Comparison of ENCODE assay signal across 20 cellular contexts in the genomic region with DNA sequence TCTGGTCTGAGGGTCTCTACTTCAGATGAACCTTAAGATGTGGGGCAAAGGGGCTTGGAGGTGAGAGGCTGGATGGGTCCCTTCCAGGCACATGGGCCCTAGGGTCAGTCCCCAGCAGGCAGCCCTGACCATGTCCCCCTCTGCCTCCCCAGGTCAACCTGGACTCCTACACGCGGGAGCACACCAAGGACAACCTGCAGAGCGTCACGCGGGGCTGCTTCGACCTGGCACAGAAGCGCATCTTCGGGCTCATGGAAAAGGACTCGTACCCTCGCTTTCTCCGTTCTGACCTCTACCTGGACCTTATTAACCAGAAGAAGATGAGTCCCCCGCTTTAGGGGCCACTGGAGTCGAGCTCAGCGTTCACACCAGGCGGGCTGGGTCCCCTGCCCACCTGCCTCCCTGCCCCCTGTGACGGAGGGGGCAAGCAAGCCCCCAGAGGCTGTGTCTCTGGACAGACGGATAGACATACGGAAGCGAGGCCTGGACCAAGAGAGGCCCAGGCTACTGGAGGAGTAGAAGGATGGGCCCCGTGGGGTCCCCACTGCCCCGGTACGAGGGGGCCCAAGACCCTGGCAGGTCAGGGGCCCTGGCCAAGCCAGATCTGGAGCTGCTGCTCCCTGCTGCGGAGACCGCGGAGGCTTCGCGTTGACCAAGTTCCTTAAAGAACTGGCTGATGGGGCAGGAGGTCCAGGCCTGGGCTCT.
A peak's percentile ranks its signal among the peaks of the same experiment; 100 is the strongest.
DNase-seq lines count a peak whose midpoint lies in the region; FAIRE-seq and TF ChIP-seq lines count a peak whose summit lies in the region.
"Had no signal": no experiment of that assay in that cellular context is flagged by ENCODE, and none has a peak within 500 bp of the region (broad histone marks: within the 10 kb centered on the region; RNA-seq: fewer than 3 reads in every experiment).

No MANE protein-coding gene starts in this region.

- H3K36me3 Mint-ChIP-seq in astrocyte (ENCODE audit: low read depth, unreplicated experiment) (peaks cover 15% of the 10 kb centered on the region), glutamatergic neuron (ENCODE audit: unreplicated experiment) (no peaks in the 10 kb centered on the region)

- no peak overlapping the region for H4K91ac ChIP-seq in trophoblast cell (ENCODE audit: low read depth, low read length)

- no peak overlapping the region for H2BK120ac ChIP-seq in trophoblast cell (ENCODE audit: insufficient read depth, low read length, poor library complexity)

- H3K79me2 ChIP-seq in astrocyte (ENCODE audit: insufficient read depth, low read length) (peaks cover 55% of the 10 kb centered on the region), trophoblast cell (ENCODE audit: control insufficient read depth, insufficient read depth, low read length, poor library complexity) (peaks cover 13% of the 10 kb centered on the region)

- peak overlapping the region; percentile 99 for H3K9ac ChIP-seq in astrocyte (ENCODE audit: low read length)
- no peak overlapping the region for H3K9ac ChIP-seq in trophoblast cell (ENCODE audit: low read length)

- H2BK12ac ChIP-seq in trophoblast cell (ENCODE audit: low read length): no peak overlapping the region

- DNase-seq in AG09309 (ENCODE audit: low read depth) (no peak), astrocyte (ENCODE audit: low read depth) (no peak), glutamatergic neuron (no peak), trophoblast cell (no peak), AG08396 (ENCODE audit: low spot score) (no peak), hepatic stellate cell (ENCODE audit: low spot score) (no peak), SJCRH30 (no peak), germinal center (ENCODE audit: low spot score) (no peak)
- DNase-seq: activated CD4-positive, alpha-beta memory T cell treated with anti-CD3 and anti-CD28 coated beads for 36 hours; activated naive CD8-positive, alpha-beta T cell treated with anti-CD3 and anti-CD28 coated beads for 36 hours; activated T-cell treated with anti-CD3 and anti-CD28 coated beads, Interleukin-2, amount 50 U/mL, for 48 hours; effector memory CD4-positive, alpha-beta T cell; EL; foreskin melanocyte; naive thymus-derived CD4-positive, alpha-beta T cell; NCI-H1417 treated with DMSO at 0.1 percent for 48 hours; RPMI8226 had no signal

- peaks cover 53% of the 10 kb centered on the region for H4K20me1 ChIP-seq in astrocyte (ENCODE audit: insufficient read depth, low read length)

- no peaks in the 10 kb centered on the region for H3K9me3 ChIP-seq in astrocyte (ENCODE audit: insufficient read depth, low read depth, low read length)
- no peaks in the 10 kb centered on the region for H3K9me3 ChIP-seq in trophoblast cell (ENCODE audit: insufficient read depth, low read depth, low read length)
- no peaks in the 10 kb centered on the region for H3K9me3 ChIP-seq in SJCRH30 (replicated peaks)
- H3K9me3 ChIP-seq: left lung had no signal

- WGBS in trophoblast cell (ENCODE audit: extremely low coverage, insufficient coverage, insufficient read length): no CpG with 5 or more reads among the region's 27 CpGs

- H3K36me3 ChIP-seq in astrocyte (ENCODE audit: insufficient read depth, low read length) (peaks cover 16% of the 10 kb centered on the region), trophoblast cell (ENCODE audit: control insufficient read depth in 1 of 2, insufficient read depth in 2 of 2, low read length in 2 of 2) (peaks cover 29 to 38% of the 10 kb centered on the region in 2 experiments), SJCRH30 (peaks cover 12% of the 10 kb centered on the region; the same call in 1 of the 2 replicates)

- H2AK5ac ChIP-seq in trophoblast cell (ENCODE audit: low read length): no peak overlapping the region

- no peak overlapping the region for H3K14ac ChIP-seq in trophoblast cell (ENCODE audit: low read length)

- H3K27ac Mint-ChIP-seq in astrocyte (ENCODE audit: unreplicated experiment) (no peak overlapping the region), glutamatergic neuron (ENCODE audit: unreplicated experiment) (no peak overlapping the region)
- H3K27ac Mint-ChIP-seq: activated CD4-positive, alpha-beta memory T cell treated with anti-CD3 and anti-CD28 coated beads for 36 hours; activated naive CD8-positive, alpha-beta T cell treated with anti-CD3 and anti-CD28 coated beads for 36 hours had no signal

- H3K27ac ChIP-seq in astrocyte (ENCODE audit: low read depth, low read length) (peak overlapping the region; percentile 12), trophoblast cell (ENCODE audit: low read depth, low read length) (peak overlapping the region; percentile 7), SJCRH30 (no peak overlapping the region)

- H3K4me2 ChIP-seq in astrocyte (ENCODE audit: low read length): peak overlapping the region; percentile 94
- no peak overlapping the region for H3K4me2 ChIP-seq in trophoblast cell (ENCODE audit: low read length)

- no peak overlapping the region for H2BK5ac ChIP-seq in trophoblast cell (ENCODE audit: low read depth, low read length, poor library complexity)

- H3K4me3 Mint-ChIP-seq in astrocyte (ENCODE audit: unreplicated experiment): peak overlapping the region; percentile 94
- H3K4me3 Mint-ChIP-seq in glutamatergic neuron (ENCODE audit: unreplicated experiment): peak overlapping the region; percentile 30
- H3K4me3 Mint-ChIP-seq: activated CD4-positive, alpha-beta memory T cell treated with anti-CD3 and anti-CD28 coated beads for 36 hours; activated naive CD8-positive, alpha-beta T cell treated with anti-CD3 and anti-CD28 coated beads for 36 hours; central memory CD8-positive, alpha-beta T cell; naive thymus-derived CD4-positive, alpha-beta T cell had no signal

- H3K4me1 Mint-ChIP-seq in astrocyte (ENCODE audit: low read depth, unreplicated experiment) (peaks cover 51% of the 10 kb centered on the region), glutamatergic neuron (ENCODE audit: low read depth, unreplicated experiment) (peaks cover 19% of the 10 kb centered on the region)
- H3K4me1 Mint-ChIP-seq: central memory CD8-positive, alpha-beta T cell had no signal

- no peak overlapping the region for H4K8ac ChIP-seq in trophoblast cell (ENCODE audit: low read depth, low read length)

- FAIRE-seq in astrocyte (lab: Jason Lieb, UNC): no peak
- FAIRE-seq: HTR-8/SVneo had no signal

- H2AFZ ChIP-seq in astrocyte (ENCODE audit: low read depth, low read length) (no peak overlapping the region), trophoblast cell (ENCODE audit: insufficient read depth, low read length, poor library complexity) (no peak overlapping the region)

- TF ChIP-seq CTCF in AG09309 (IDR thresholded peaks at IDR 0.05; ENCODE audit: control insufficient read depth, insufficient read depth, low read depth, low read length, missing control alignments) (no peak), astrocyte (IDR thresholded peaks at IDR 0.05; ENCODE audit: insufficient read depth, low read depth, low read length) (no peak), glutamatergic neuron (IDR thresholded peaks at IDR 0.05; ENCODE audit: partially characterized antibody, unreplicated experiment) (no peak)

- peaks cover 25% of the 10 kb centered on the region for H3K79me1 ChIP-seq in trophoblast cell (ENCODE audit: low read length)

- peaks cover 71% of the 10 kb centered on the region for H3K4me1 ChIP-seq in astrocyte (ENCODE audit: insufficient read depth, low read length)
- peaks cover 41 to 50% of the 10 kb centered on the region in 2 experiments for H3K4me1 ChIP-seq in trophoblast cell (ENCODE audit: control insufficient read depth in 1 of 2, insufficient read depth in 2 of 2, low read length in 2 of 2)
- H3K4me1 ChIP-seq in SJCRH30: peaks cover 31% of the 10 kb centered on the region

- peak overlapping the region; percentile 54 for H3K18ac ChIP-seq in trophoblast cell (ENCODE audit: low read length)

- peak overlapping the region; percentile 93 for H3K4me3 ChIP-seq in AG09309 (ENCODE audit: control insufficient read depth, low read depth, low read length)
- H3K4me3 ChIP-seq in astrocyte (ENCODE audit: insufficient read depth, low read depth, low read length): peak overlapping the region; percentile 96
- H3K4me3 ChIP-seq in trophoblast cell (ENCODE audit: low read depth, low read length): no peak overlapping the region
- H3K4me3 ChIP-seq in SJCRH30: no peak overlapping the region

- H3K4ac ChIP-seq in trophoblast cell (ENCODE audit: low read depth, low read length): no peak overlapping the region

- H3K9me3 Mint-ChIP-seq in astrocyte (ENCODE audit: unreplicated experiment) (no peaks in the 10 kb centered on the region), glutamatergic neuron (ENCODE audit: unreplicated experiment) (peaks cover 5% of the 10 kb centered on the region)
- H3K9me3 Mint-ChIP-seq: activated CD4-positive, alpha-beta memory T cell treated with anti-CD3 and anti-CD28 coated beads for 36 hours; activated naive CD8-positive, alpha-beta T cell treated with anti-CD3 and anti-CD28 coated beads for 36 hours; central memory CD8-positive, alpha-beta T cell; naive thymus-derived CD4-positive, alpha-beta T cell had no signal

- H4K12ac ChIP-seq in trophoblast cell (ENCODE audit: low read depth, low read length): no peak overlapping the region

- H3K27me3 Mint-ChIP-seq in astrocyte (ENCODE audit: low read depth, unreplicated experiment) (no peaks in the 10 kb centered on the region), glutamatergic neuron (ENCODE audit: unreplicated experiment) (peaks cover 5% of the 10 kb centered on the region)
- H3K27me3 Mint-ChIP-seq: activated CD4-positive, alpha-beta memory T cell treated with anti-CD3 and anti-CD28 coated beads for 36 hours; activated naive CD8-positive, alpha-beta T cell treated with anti-CD3 and anti-CD28 coated beads for 36 hours; central memory CD8-positive, alpha-beta T cell; naive thymus-derived CD4-positive, alpha-beta T cell had no signal

- H3K23ac ChIP-seq in trophoblast cell (ENCODE audit: low read length): no peak overlapping the region

- H3K27me3 ChIP-seq in astrocyte (ENCODE audit: insufficient read depth, low read length) (no peaks in the 10 kb centered on the region), trophoblast cell (ENCODE audit: insufficient read depth, low read length) (no peaks in the 10 kb centered on the region), SJCRH30 (no peaks in the 10 kb centered on the region)
- H3K27me3 ChIP-seq: left lung had no signal

Comparison
In these comparisons a context has a peak if more than half of its experiments do, and no peak if none do; other contexts are left out.
1. H3K4me3 ChIP-seq: peak in AG09309 (single experiment) and astrocyte (single experiment); none in trophoblast cell (single experiment) and SJCRH30 (single experiment).